Comparison of ENCODE assay signal across 1 cellular context in genomic region chr1:53525595-53525994, GRCh38.
TF ChIP-seq lines count a peak whose summit lies in the region.

No MANE protein-coding gene starts in this region.

TF ChIP-seq in SK-N-SH, 30 proteins besides CTCF, POLR2A, EP300 and RAD21 (continued from another document):
- TF ChIP-seq RFX5 (IDR thresholded peaks at IDR 0.05; ENCODE audit: low read length) (no peak), FOXJ3 (CRISPR knock-in tag; IDR thresholded peaks at IDR 0.05) (no peak), PBX3 (IDR thresholded peaks at IDR 0.05) (no peak), REST (IDR thresholded peaks at IDR 0.05; ENCODE audit: low read depth, low read length) (no peak), POLR2AphosphoS5 (IDR thresholded peaks at IDR 0.05; ENCODE audit: low read depth, low read length) (no peak), GABPA (IDR thresholded peaks at IDR 0.05; ENCODE audit: low read depth) (no peak), USF2 (IDR thresholded peaks at IDR 0.05; ENCODE audit: borderline replicate concordance, low read depth, low read length) (no peak), MEF2A (IDR thresholded peaks at IDR 0.05; ENCODE audit: borderline replicate concordance, low read depth) (no peak)
- TF ChIP-seq, protein P1, sequence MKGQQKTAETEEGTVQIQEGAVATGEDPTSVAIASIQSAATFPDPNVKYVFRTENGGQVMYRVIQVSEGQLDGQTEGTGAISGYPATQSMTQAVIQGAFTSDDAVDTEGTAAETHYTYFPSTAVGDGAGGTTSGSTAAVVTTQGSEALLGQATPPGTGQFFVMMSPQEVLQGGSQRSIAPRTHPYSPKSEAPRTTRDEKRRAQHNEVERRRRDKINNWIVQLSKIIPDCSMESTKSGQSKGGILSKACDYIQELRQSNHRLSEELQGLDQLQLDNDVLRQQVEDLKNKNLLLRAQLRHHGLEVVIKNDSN (IDR thresholded peaks at IDR 0.05; ENCODE audit: borderline replicate concordance, low read depth), result no peak
